In genomic region chr20:23606652-23607049, GRCh38 we compare ENCODE assay signal across 1 cellular context.
A peak's percentile ranks its signal among the peaks of the same experiment; 100 is the strongest.
TF ChIP-seq lines count a peak whose summit lies in the region.

No MANE protein-coding gene starts in this region.

TF ChIP-seq in HepG2, 621 proteins besides CTCF, POLR2A, EP300 and RAD21 (continued from another document and continues in another):
- TF ChIP-seq ZBTB25 (CRISPR knock-in tag; IDR thresholded peaks at IDR 0.05) (0 out of 2 replicates have a peak, but pooled peaks have one; percentile 31), ZFP62 (CRISPR knock-in tag; IDR thresholded peaks at IDR 0.05) (no peak), MLLT10 (CRISPR knock-in tag; IDR thresholded peaks at IDR 0.05) (no peak), ELF1 (CRISPR knock-in tag; IDR thresholded peaks at IDR 0.05) (no peak), ZNF615 (CRISPR knock-in tag; IDR thresholded peaks at IDR 0.05; ENCODE audit: borderline replicate concordance) (no peak), CREM (IDR thresholded peaks at IDR 0.05) (no peak), CREM (CRISPR knock-in tag; IDR thresholded peaks at IDR 0.05) (no peak), ZBTB7A (CRISPR knock-in tag; IDR thresholded peaks at IDR 0.05) (no peak), SIX1 (CRISPR knock-in tag; IDR thresholded peaks at IDR 0.05; ENCODE audit: borderline replicate concordance) (no peak), CEBPB (IDR thresholded peaks at IDR 0.05; ENCODE audit: borderline replicate concordance, low read depth, low read length) (no peak), ZNF383 (CRISPR knock-in tag; IDR thresholded peaks at IDR 0.05; ENCODE audit: borderline replicate concordance) (0 out of 2 replicates have a peak, but pooled peaks have one; percentile 30), GFI1 (CRISPR knock-in tag; IDR thresholded peaks at IDR 0.05; ENCODE audit: borderline replicate concordance) (no peak), NR3C1 (CRISPR knock-in tag; IDR thresholded peaks at IDR 0.05) (no peak), SNAPC5 (CRISPR knock-in tag; IDR thresholded peaks at IDR 0.05; ENCODE audit: borderline replicate concordance) (0 out of 2 replicates have a peak, but pooled peaks have one; percentile 47), ZNF562 (CRISPR knock-in tag; IDR thresholded peaks at IDR 0.05; ENCODE audit: borderline replicate concordance) (no peak), ZNF629 (CRISPR knock-in tag; conservative IDR thresholded peaks at IDR 0.05) (no peak), ZXDC (CRISPR knock-in tag; IDR thresholded peaks at IDR 0.05) (no peak), MATR3 (CRISPR knock-in tag; IDR thresholded peaks at IDR 0.05) (no peak), HDAC6 (IDR thresholded peaks at IDR 0.05; ENCODE audit: low read depth, low read length) (no peak), ZNF746 (CRISPR knock-in tag; IDR thresholded peaks at IDR 0.05) (no peak), HNRNPL (IDR thresholded peaks at IDR 0.05; ENCODE audit: low read depth, low read length) (0 out of 2 replicates have a peak, but pooled peaks have one; percentile 29), CENPX (CRISPR knock-in tag; IDR thresholded peaks at IDR 0.05) (no peak), ZNF232 (CRISPR knock-in tag; IDR thresholded peaks at IDR 0.05; ENCODE audit: borderline replicate concordance) (no peak), HHEX (CRISPR knock-in tag; IDR thresholded peaks at IDR 0.05) (no peak), PAF1 (CRISPR knock-in tag; IDR thresholded peaks at IDR 0.05) (no peak), MED8 (CRISPR knock-in tag; IDR thresholded peaks at IDR 0.05; ENCODE audit: insufficient replicate concordance) (no peak), BATF2 (CRISPR knock-in tag; IDR thresholded peaks at IDR 0.05) (no peak), GABPA (IDR thresholded peaks at IDR 0.05; ENCODE audit: low read depth, low read length) (no peak), GABPA (CRISPR knock-in tag; IDR thresholded peaks at IDR 0.05; ENCODE audit: low read depth) (no peak), HINFP (CRISPR knock-in tag; IDR thresholded peaks at IDR 0.05; ENCODE audit: low read depth) (no peak), SNAI1 (CRISPR knock-in tag; IDR thresholded peaks at IDR 0.05; ENCODE audit: borderline replicate concordance) (no peak), GATAD1 (CRISPR knock-in tag; IDR thresholded peaks at IDR 0.05) (peak; percentile 30; the same call in 1 of the 2 replicates), FOXO1 (CRISPR knock-in tag; IDR thresholded peaks at IDR 0.05) (no peak), NCOR1 (IDR thresholded peaks at IDR 0.05; ENCODE audit: borderline replicate concordance, low read length) (no peak), SIX4 (CRISPR knock-in tag; IDR thresholded peaks at IDR 0.05) (no peak), NFE2L1 (CRISPR knock-in tag; IDR thresholded peaks at IDR 0.05; ENCODE audit: borderline replicate concordance) (0 out of 2 replicates have a peak, but pooled peaks have one; percentile 62), ZNF549 (CRISPR knock-in tag; IDR thresholded peaks at IDR 0.05) (no peak), HNRNPH1 (optimal IDR thresholded peaks at IDR 0.05; ENCODE audit: low read depth, low read length) (no peak), SNRNP70 (IDR thresholded peaks at IDR 0.05; ENCODE audit: low read depth, low read length) (no peak), TMF1 (CRISPR knock-in tag; IDR thresholded peaks at IDR 0.05; ENCODE audit: low read depth) (peak; percentile 77; the same call in 1 of the 2 replicates), ZKSCAN1 (IDR thresholded peaks at IDR 0.05; ENCODE audit: low read length) (no peak), ZBTB3 (CRISPR knock-in tag; IDR thresholded peaks at IDR 0.05; ENCODE audit: borderline replicate concordance, low read depth) (no peak), CSRNP1 (CRISPR knock-in tag; IDR thresholded peaks at IDR 0.05) (no peak), ZNF839 (CRISPR knock-in tag; IDR thresholded peaks at IDR 0.05; ENCODE audit: borderline replicate concordance) (0 out of 2 replicates have a peak, but pooled peaks have one; percentile 60), HOXA7 (CRISPR knock-in tag; IDR thresholded peaks at IDR 0.05) (no peak), ATM (IDR thresholded peaks at IDR 0.05; ENCODE audit: borderline replicate concordance) (no peak), KDM2A (CRISPR knock-in tag; IDR thresholded peaks at IDR 0.05; ENCODE audit: borderline replicate concordance, low read depth) (peak; percentile 81), ZNF784 (CRISPR knock-in tag; IDR thresholded peaks at IDR 0.05; ENCODE audit: borderline replicate concordance) (no peak), MYC (CRISPR knock-in tag; IDR thresholded peaks at IDR 0.05; ENCODE audit: borderline replicate concordance) (0 out of 2 replicates have a peak, but pooled peaks have one; percentile 30), PAXIP1 (CRISPR knock-in tag; conservative IDR thresholded peaks at IDR 0.05) (no peak), ZNF782 (CRISPR knock-in tag; IDR thresholded peaks at IDR 0.05; ENCODE audit: borderline replicate concordance) (no peak), ZNF574 (CRISPR knock-in tag; IDR thresholded peaks at IDR 0.05) (peak; percentile 58; the same call in 1 of the 2 replicates), ZNF788 (CRISPR knock-in tag; IDR thresholded peaks at IDR 0.05; ENCODE audit: borderline replicate concordance) (peak; percentile 62; the same call in 1 of the 2 replicates), ZNF552 (CRISPR knock-in tag; IDR thresholded peaks at IDR 0.05; ENCODE audit: borderline replicate concordance) (no peak)
